1 cellular context compared by ENCODE assay signal in genomic region chr18:31223371-31223770, GRCh38.
TF ChIP-seq lines count a peak whose summit lies in the region.

No MANE protein-coding gene starts in this region.

TF ChIP-seq in HepG2, 621 proteins besides CTCF, POLR2A, EP300 and RAD21 (continued from another document):
- TF ChIP-seq PRDM10 (CRISPR knock-in tag; IDR thresholded peaks at IDR 0.05; ENCODE audit: low read depth) (no peak), PRDM15 (CRISPR knock-in tag; IDR thresholded peaks at IDR 0.05) (no peak), THAP7 (CRISPR knock-in tag; IDR thresholded peaks at IDR 0.05) (no peak)
